ENCODE assay signal across 25 cellular contexts in genomic region chr3:79339846-79340245, GRCh38.
DNase-seq lines count a peak whose midpoint lies in the region; ATAC-seq, FAIRE-seq and TF ChIP-seq lines count a peak whose summit lies in the region.
"Had no signal": no experiment of that assay in that cellular context is flagged by ENCODE, and none has a peak within 500 bp of the region (broad histone marks: within the 10 kb centered on the region; RNA-seq: fewer than 3 reads in every experiment).

No MANE protein-coding gene starts in this region.

- no peaks in the 10 kb centered on the region for H3K9me3 ChIP-seq in small intestine (ENCODE audit: control insufficient read depth, low read depth)
- H3K9me3 ChIP-seq: A549, gastroesophageal sphincter had no signal

- H3K4me1 ChIP-seq in small intestine (ENCODE audit: control insufficient read depth in 2 of 2, insufficient read depth in 1 of 2, low read depth in 1 of 2, low read length in 1 of 2) (no peaks in the 10 kb centered on the region), foreskin keratinocyte (no peaks in the 10 kb centered on the region)
- H3K4me1 ChIP-seq: A549, gastroesophageal sphincter had no signal

- no peaks in the 10 kb centered on the region for H3K27me3 ChIP-seq in small intestine (ENCODE audit: control insufficient read depth in 2 of 2, insufficient read depth in 2 of 2, low read length in 2 of 2)
- H3K27me3 ChIP-seq in foreskin keratinocyte, result no peaks in the 10 kb centered on the region
- H3K27me3 ChIP-seq: gastroesophageal sphincter had no signal

- WGBS in small intestine, 3 donors, result 11 to 60% (median 24%) methylated on average over 3 of the region's 3 CpGs

- H3K36me3 ChIP-seq in small intestine (ENCODE audit: control insufficient read depth in 2 of 2, insufficient read depth in 2 of 2, low read length in 2 of 2), result no peaks in the 10 kb centered on the region
- H3K36me3 ChIP-seq: gastroesophageal sphincter had no signal

- FAIRE-seq in small intestine (lab: Jason Lieb, UNC), result no peak
- FAIRE-seq: A549, GM12892 had no signal

- ATAC-seq in GM19467 (IDR thresholded peaks at IDR 0.05; ENCODE audit: unreplicated experiment) (no peak), foreskin keratinocyte (no peak), HG02981 (IDR thresholded peaks at IDR 0.05; ENCODE audit: unreplicated experiment) (no peak)
- ATAC-seq: A549; gastroesophageal sphincter; stimulated activated naive B cell treated with anti-CD40 and anti-IgM and Interleukin-4, amounts not matched to agents 10 μg/mL and 1 μg/mL and 100 μg/mL, for 72 hours had no signal

- no peak overlapping the region for H3K4me3 ChIP-seq in small intestine (ENCODE audit: low read depth in 1 of 2, low read length in 2 of 2)
- H3K4me3 ChIP-seq: A549, gastroesophageal sphincter had no signal

- TF ChIP-seq CTCF in foreskin keratinocyte (conservative IDR thresholded peaks at IDR 0.05), result no peak

- DNase-seq in NCI-H2107 treated with DMSO at 0.1 percent for 48 hours (lab: John Stamatoyannopoulos, UW; ENCODE audit: unreplicated experiment) (peak; percentile 67), NCI-H2107 (lab: John Stamatoyannopoulos, UW) (no peak), D341Med (ENCODE audit: low spot score) (peak; percentile 11), epithelial cell of prostate (ENCODE audit: low read depth, low spot score) (peak; percentile 20), small intestine (peak; percentile 88), foreskin keratinocyte (no peak)
- DNase-seq: activated CD4-positive, alpha-beta memory T cell treated with anti-CD3 and anti-CD28 coated beads, Interleukin-2, amount 10 ng/mL, durations not matched to agents 7 days and 5 days; activated CD8-positive, alpha-beta memory T cell treated with anti-CD3 and anti-CD28 coated beads, Interleukin-2, amount 50 U/mL, for 4 hours; activated naive CD4-positive, alpha-beta T cell treated with anti-CD3 and anti-CD28 coated beads, Interleukin-2, amount 50 U/mL, for 16 hours; AML-193; CD4-positive, alpha-beta memory T cell; dermis blood vessel endothelial cell; HCEC 1CT; kidney glomerular epithelial cell; NCI-H1436; NCI-H2081 treated with DMSO at 0.1 percent for 48 hours; NCI-H524 treated with DMSO at 0.1 percent for 48 hours; SIG-M5; stimulated activated naive B cell treated with anti-CD40 and anti-IgM and Interleukin-4, amounts not matched to agents 10 μg/mL and 1 μg/mL and 100 μg/mL, for 72 hours had no signal

- no peak overlapping the region for H3K27ac ChIP-seq in epithelial cell of prostate
- H3K27ac ChIP-seq in small intestine (ENCODE audit: low read depth in 1 of 2, low read length in 1 of 2), result no peak overlapping the region
- no peak overlapping the region for H3K27ac ChIP-seq in foreskin keratinocyte
- H3K27ac ChIP-seq: A549, gastroesophageal sphincter, KMS-11 had no signal

Comparison
In these comparisons a context has a peak if more than half of its experiments do, and no peak if none do; other contexts are left out.
1. DNase-seq: peak in NCI-H2107 treated with DMSO at 0.1 percent for 48 hours (single experiment), D341Med (single experiment), epithelial cell of prostate (single experiment) and small intestine (single experiment); none in NCI-H2107 (single experiment) and foreskin keratinocyte (0 of 2).